Comparison of ENCODE assay signal across 2 cellular contexts in genomic region chr3:156175570-156175969, GRCh38.
TF ChIP-seq lines count a peak whose summit lies in the region.

No MANE protein-coding gene starts in this region.

TF ChIP-seq in SK-N-SH, 30 proteins besides CTCF, POLR2A, EP300 and RAD21 (continued from another document):
- no peak for TF ChIP-seq ZBTB33 (IDR thresholded peaks at IDR 0.05; ENCODE audit: borderline replicate concordance, low read depth)
- no peak for TF ChIP-seq IRF3 (IDR thresholded peaks at IDR 0.05; ENCODE audit: low read depth, low read length)
- TF ChIP-seq RFX5 (IDR thresholded peaks at IDR 0.05; ENCODE audit: low read length) = no peak
- TF ChIP-seq ELF1 (IDR thresholded peaks at IDR 0.05) = no peak

TF ChIP-seq in SK-N-SH treated with all-trans-retinoic acid at 6 μM for 48 hours, 23 proteins besides CTCF, POLR2A, EP300 and RAD21 (continued from another document):
- TF ChIP-seq TSHZ2 (CRISPR knock-in tag; IDR thresholded peaks at IDR 0.05) (no peak), BACH2 (CRISPR knock-in tag; IDR thresholded peaks at IDR 0.05; ENCODE audit: borderline replicate concordance) (no peak), PPARA (CRISPR knock-in tag; IDR thresholded peaks at IDR 0.05; ENCODE audit: borderline replicate concordance) (no peak), ARNTL (CRISPR knock-in tag; IDR thresholded peaks at IDR 0.05; ENCODE audit: borderline replicate concordance, low read depth) (no peak), CREB5 (CRISPR knock-in tag; IDR thresholded peaks at IDR 0.05; ENCODE audit: low read depth) (no peak), ZNF70 (CRISPR knock-in tag; IDR thresholded peaks at IDR 0.05) (no peak)
